In the genomic region with DNA sequence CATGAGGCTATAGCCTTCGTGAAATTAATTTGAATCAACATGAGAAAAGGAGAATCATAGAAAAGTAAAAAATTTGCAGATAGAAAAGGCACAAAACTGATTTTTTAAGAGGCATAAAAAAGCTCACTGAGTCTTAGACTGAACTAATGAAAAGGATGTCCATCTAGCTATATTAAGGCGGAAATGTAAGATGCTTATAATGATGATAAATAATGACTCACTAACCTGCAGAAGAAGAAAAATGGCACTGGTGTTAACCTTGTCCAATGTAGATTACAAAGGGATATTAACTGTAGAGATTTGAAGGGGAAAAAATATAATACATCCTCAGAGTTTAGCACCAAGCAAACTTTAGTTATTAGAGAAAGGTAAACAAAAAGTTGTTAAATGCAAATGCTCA, we compare ENCODE assay signal across 28 cellular contexts.
"Had no signal": no experiment of that assay in that cellular context is flagged by ENCODE, and none has a peak within 500 bp of the region (broad histone marks: within the 10 kb centered on the region; RNA-seq: fewer than 3 reads in every experiment).

No MANE protein-coding gene starts in this region.

- DNase-seq: activated B cell treated with CpG ODN at 0.5 μM for 24 hours; activated CD4-positive, alpha-beta T cell treated with anti-CD3 and anti-CD28 coated beads for 48 hours; activated CD4-positive, alpha-beta T cell treated with anti-CD3 and anti-CD28 coated beads, Interleukin-2, amount 50 U/mL, for 1 hour; activated CD4-positive, alpha-beta T cell treated with anti-CD3 and anti-CD28 coated beads, Interleukin-2, amount 50 U/mL, for 48 hours; activated CD8-positive, alpha-beta memory T cell treated with anti-CD3 and anti-CD28 coated beads for 24 hours; activated CD8-positive, alpha-beta T cell treated with anti-CD3 and anti-CD28 coated beads for 36 hours; activated effector memory CD4-positive, alpha-beta T cell treated with Interleukin-2 at 50 U/mL for 16 hours; activated gamma-delta T cell treated with Interleukin-2 at 50 U/mL for 16 hours; activated naive CD4-positive, alpha-beta T cell treated with anti-CD3 and anti-CD28 coated beads, Interleukin-2, amount 50 U/mL, for 16 hours; activated naive CD4-positive, alpha-beta T cell treated with Interleukin-2 at 50 U/mL for 16 hours; activated T-cell treated with anti-CD3 and anti-CD28 coated beads, Interleukin-2, amount 50 U/mL, for 4 hours; amniotic stem cell; anterior cingulate cortex; body of pancreas; central memory CD4-positive, alpha-beta T cell; cerebellar nuclear complex; colonic mucosa; effector CD8-positive, alpha-beta T cell; foreskin fibroblast; head of caudate nucleus; T-helper 17 cell; T1000; WERI-Rb-1 had no signal

- H3K4me3 ChIP-seq: body of pancreas, cardiac muscle cell, colonic mucosa had no signal

- H3K36me3 ChIP-seq: cardiac muscle cell, colonic mucosa, WERI-Rb-1 had no signal

- H3K27ac ChIP-seq: body of pancreas, cardiac muscle cell, colonic mucosa, WERI-Rb-1 had no signal

- H3K27me3 ChIP-seq: body of pancreas, cardiac muscle cell, colonic mucosa had no signal

- FAIRE-seq: astrocyte, endometrium, endothelial cell of umbilical vein, frontal cortex had no signal
